Comparison of ENCODE assay signal across 9 cellular contexts in genomic region chr17:2222901-2223616, GRCh38.
DNase-seq lines count a peak whose midpoint lies in the region; ATAC-seq and TF ChIP-seq lines count a peak whose summit lies in the region.
"Had no signal": no experiment of that assay in that cellular context is flagged by ENCODE, and none has a peak within 500 bp of the region (broad histone marks: within the 10 kb centered on the region; RNA-seq: fewer than 3 reads in every experiment).

No MANE protein-coding gene starts in this region.

- ATAC-seq in GM19397 (IDR thresholded peaks at IDR 0.05; ENCODE audit: unreplicated experiment) (no peak), HG02642 (IDR thresholded peaks at IDR 0.05; ENCODE audit: poor library complexity, unreplicated experiment) (no peak), HG03139 (IDR thresholded peaks at IDR 0.05; ENCODE audit: unreplicated experiment) (no peak)

- no peak overlapping the region for H3K9ac ChIP-seq in mammary epithelial cell (ENCODE audit: insufficient read depth, low read length)

- dilution Hi-C loops in mammary epithelial cell (cut with HindIII; ENCODE audit: low sequenced_read_pairs) = no loop called here

- POLR2A ChIA-PET in MCF 10A (lab: Yijun Ruan, JAX) = interaction anchor here (0.9 to 1.0 kb wide), 4 partner anchors 10 to 122 kb away, joined by 3 read pairs; no protein-coding TSS in a partner anchor

- H3K4me1 ChIP-seq in mammary epithelial cell (ENCODE audit: insufficient read depth, low read length) = peaks cover 22% of the 10 kb centered on the region

- H3K9me3 Mint-ChIP-seq in MCF 10A (ENCODE audit: unreplicated experiment) (no peaks in the 10 kb centered on the region), glutamatergic neuron (ENCODE audit: unreplicated experiment) (no peaks in the 10 kb centered on the region)
- H3K9me3 Mint-ChIP-seq in activated T-cell treated with anti-CD3 and anti-CD28 coated beads, Interleukin-2, amount 50 U/mL, for 24 hours = no peaks in the 10 kb centered on the region

- no peak overlapping the region for H3K27ac ChIP-seq in mammary epithelial cell (ENCODE audit: insufficient read depth, low read depth, low read length)
- H3K27ac ChIP-seq: C4-2B had no signal

- H3K27me3 Mint-ChIP-seq in MCF 10A (ENCODE audit: insufficient read depth, unreplicated experiment) = no peaks in the 10 kb centered on the region
- H3K27me3 Mint-ChIP-seq in activated T-cell treated with anti-CD3 and anti-CD28 coated beads, Interleukin-2, amount 50 U/mL, for 24 hours = no peaks in the 10 kb centered on the region
- H3K27me3 Mint-ChIP-seq in glutamatergic neuron (ENCODE audit: unreplicated experiment) = no peaks in the 10 kb centered on the region

- H2AFZ ChIP-seq in mammary epithelial cell (ENCODE audit: low read depth, low read length) = no peak overlapping the region

- in situ Hi-C loops in mammary epithelial cell (cut with MboI; ENCODE audit: low sequenced_read_pairs in 2 of 2) = no loop called here

- H3K36me3 ChIP-seq in mammary epithelial cell (ENCODE audit: insufficient read depth, low read length) = no peaks in the 10 kb centered on the region

- H3K4me3 ChIP-seq in mammary epithelial cell (replicated peaks in 1 of 3; ENCODE audit: insufficient read depth in 1 of 3, low read depth in 2 of 3, low read length in 3 of 3) = no peak overlapping the region

- TF ChIP-seq CTCF in mammary epithelial cell (conservative IDR thresholded peaks at IDR 0.05 in 1 of 2, IDR thresholded peaks at IDR 0.05 in 1 of 2; ENCODE audit: extremely low read depth in 1 of 2, insufficient read depth in 1 of 2, low read depth in 1 of 2, low read length in 2 of 2) (no peak), MCF 10A (IDR thresholded peaks at IDR 0.05; ENCODE audit: unreplicated experiment) (no peak), glutamatergic neuron (IDR thresholded peaks at IDR 0.05; ENCODE audit: partially characterized antibody, unreplicated experiment) (no peak)

- no peaks in the 10 kb centered on the region for H3K9me3 ChIP-seq in mammary epithelial cell (replicated peaks; ENCODE audit: insufficient read depth, low read length)

- H3K4me1 Mint-ChIP-seq in MCF 10A (ENCODE audit: insufficient read depth, unreplicated experiment) (peaks cover 6% of the 10 kb centered on the region), glutamatergic neuron (ENCODE audit: low read depth, unreplicated experiment) (peaks cover 19% of the 10 kb centered on the region)
- peaks cover 44% of the 10 kb centered on the region for H3K4me1 Mint-ChIP-seq in activated T-cell treated with anti-CD3 and anti-CD28 coated beads, Interleukin-2, amount 50 U/mL, for 24 hours (ENCODE audit: low read depth)

- DNase-seq in mammary epithelial cell (peak; percentile 60), MCF 10A (ENCODE audit: unreplicated experiment) (no peak), glutamatergic neuron (peak; percentile 31)
- DNase-seq in activated T-cell treated with anti-CD3 and anti-CD28 coated beads, Interleukin-2, amount 50 U/mL, for 24 hours = peak; percentile 66
- DNase-seq in stimulated activated CD4-positive, alpha-beta T cell treated with anti-CD3 and anti-CD28 coated beads, Interleukin-15, amount 100 ng/mL, for 24 hours = peak; percentile 62

- no peaks in the 10 kb centered on the region for H4K20me1 ChIP-seq in mammary epithelial cell (ENCODE audit: insufficient read depth, low read length)

- intact Hi-C loops in mammary epithelial cell (cut with micrococcal nuclease) (no loop called here), MCF 10A (cut with micrococcal nuclease) (no loop called here)

- H3K27ac Mint-ChIP-seq in MCF 10A (ENCODE audit: low read depth, unreplicated experiment) (no peak overlapping the region), glutamatergic neuron (ENCODE audit: unreplicated experiment) (peak overlapping the region; percentile 84)
- H3K27ac Mint-ChIP-seq in activated T-cell treated with anti-CD3 and anti-CD28 coated beads, Interleukin-2, amount 50 U/mL, for 24 hours = peak overlapping the region; percentile 88

- BruUV-seq in mammary epithelial cell (replicated peaks; lab: Mats Ljungman, UMichigan) (no TSS peak), MCF 10A (replicated peaks; lab: Mats Ljungman, UMichigan) (no TSS peak)

- peaks cover 21% of the 10 kb centered on the region for H3K36me3 Mint-ChIP-seq in MCF 10A (ENCODE audit: insufficient read depth, unreplicated experiment)
- H3K36me3 Mint-ChIP-seq in activated T-cell treated with anti-CD3 and anti-CD28 coated beads, Interleukin-2, amount 50 U/mL, for 24 hours (ENCODE audit: low read depth) = peaks cover 37% of the 10 kb centered on the region
- peaks cover 12% of the 10 kb centered on the region for H3K36me3 Mint-ChIP-seq in glutamatergic neuron (ENCODE audit: unreplicated experiment)

- CTCF ChIA-PET in mammary epithelial cell (lab: Charles Lee; ENCODE audit: low non-redundant PET) = no interaction called here
- CTCF ChIA-PET in MCF 10A (lab: Yijun Ruan, JAX) = interaction anchor here (0.6 to 1.4 kb wide), 4 partner anchors 29 to 288 kb away, joined by 3 to 4 read pairs (median 4); no protein-coding TSS in a partner anchor

- H3K4me3 Mint-ChIP-seq in MCF 10A (ENCODE audit: unreplicated experiment) (no peak overlapping the region), glutamatergic neuron (ENCODE audit: unreplicated experiment) (peak overlapping the region; percentile 9)
- H3K4me3 Mint-ChIP-seq in activated T-cell treated with anti-CD3 and anti-CD28 coated beads, Interleukin-2, amount 50 U/mL, for 24 hours = peak overlapping the region; percentile 48

- no peaks in the 10 kb centered on the region for H3K79me2 ChIP-seq in mammary epithelial cell (ENCODE audit: insufficient read depth, low read length)

- no peaks in the 10 kb centered on the region for H3K27me3 ChIP-seq in mammary epithelial cell (ENCODE audit: insufficient read depth, low read length)

- 81% methylated on average over 10 of the region's 10 CpGs for WGBS in mammary epithelial cell (ENCODE audit: low coverage, missing lambda C conversion rate)

- no peak overlapping the region for H3K4me2 ChIP-seq in mammary epithelial cell (ENCODE audit: insufficient read depth, low read depth, low read length)
